9 cellular contexts compared by ENCODE assay signal in the genomic region with DNA sequence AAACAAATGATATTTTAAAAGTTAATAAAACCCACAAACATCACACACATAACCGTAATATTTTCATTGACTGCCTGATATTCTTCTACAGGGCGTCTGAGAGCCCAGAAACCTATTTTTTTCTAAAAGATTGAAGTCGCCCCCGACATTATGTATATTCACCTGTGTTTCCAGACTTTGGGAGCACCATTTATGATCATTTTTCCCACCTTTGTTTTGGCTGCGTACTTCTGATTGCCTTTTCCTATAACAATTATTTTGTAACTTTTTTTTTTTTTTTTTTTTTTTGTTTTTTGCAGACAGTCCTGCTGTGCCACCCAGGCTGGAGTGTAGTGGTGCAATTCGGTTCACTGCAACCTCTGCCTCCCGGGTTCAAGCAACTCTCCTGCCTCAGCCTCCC. TPM values are rescaled to one million over a fixed set of nuclear protein-coding genes. Genes with fewer than 3 reads are reported as not detected.
DNase-seq lines count a peak whose midpoint lies in the region; ATAC-seq lines count a peak whose summit lies in the region.
"Had no signal": no experiment of that assay in that cellular context is flagged by ENCODE, and none has a peak within 500 bp of the region (broad histone marks: within the 10 kb centered on the region; RNA-seq: fewer than 3 reads in every experiment).

No MANE protein-coding gene starts in this region.

- H3K36me3 ChIP-seq in iPS-20b (ENCODE audit: insufficient read depth, low read depth, low read length) (peaks cover 4% of the 10 kb centered on the region; the same call in 1 of the 2 replicates), stomach smooth muscle (ENCODE audit: control insufficient read depth in 2 of 2, insufficient read depth in 2 of 2, low read length in 2 of 2) (no peaks in the 10 kb centered on the region)

- no peak for ATAC-seq in activated CD8-positive, alpha-beta T cell treated with anti-CD3 and anti-CD28 coated beads, Interleukin-2, amount 10 ng/mL, durations not matched to agents 7 days and 5 days

- H3K9me3 ChIP-seq in iPS-20b (ENCODE audit: insufficient read depth, low read depth, low read length) (no peaks in the 10 kb centered on the region), stomach smooth muscle (ENCODE audit: control insufficient read depth in 2 of 2, low read length in 2 of 2) (no peaks in the 10 kb centered on the region)

- peak overlapping the region; percentile 86 for H3K4me3 Mint-ChIP-seq in T-helper 2 cell treated with Interferon-gamma antibody and Interleukin-4, amounts not matched to agents 5 μg/mL and 100 μg/mL, for 36 hours
- H3K4me3 Mint-ChIP-seq in activated CD8-positive, alpha-beta T cell treated with anti-CD3 and anti-CD28 coated beads, Interleukin-2, amount 10 ng/mL, durations not matched to agents 7 days and 5 days: peak overlapping the region; percentile 87

- peak overlapping the region; percentile 93 for H3K27ac Mint-ChIP-seq in T-helper 2 cell treated with Interferon-gamma antibody and Interleukin-4, amounts not matched to agents 5 μg/mL and 100 μg/mL, for 36 hours
- H3K27ac Mint-ChIP-seq in activated CD8-positive, alpha-beta T cell treated with anti-CD3 and anti-CD28 coated beads, Interleukin-2, amount 10 ng/mL, durations not matched to agents 7 days and 5 days: no peak overlapping the region

- H3K27ac ChIP-seq in iPS-20b (ENCODE audit: low read length) (no peak overlapping the region), stomach smooth muscle (ENCODE audit: low read length) (no peak overlapping the region)

- H3K36me3 Mint-ChIP-seq in T-helper 2 cell treated with Interferon-gamma antibody and Interleukin-4, amounts not matched to agents 5 μg/mL and 100 μg/mL, for 36 hours (ENCODE audit: low read depth): peaks cover 9% of the 10 kb centered on the region
- peaks cover 11% of the 10 kb centered on the region for H3K36me3 Mint-ChIP-seq in activated CD8-positive, alpha-beta T cell treated with anti-CD3 and anti-CD28 coated beads, Interleukin-2, amount 10 ng/mL, durations not matched to agents 7 days and 5 days (ENCODE audit: low read depth)

- H3K27me3 ChIP-seq in iPS-20b (ENCODE audit: insufficient read depth, low read length): no peaks in the 10 kb centered on the region
- no peaks in the 10 kb centered on the region for H3K27me3 ChIP-seq in stomach smooth muscle (ENCODE audit: control insufficient read depth in 1 of 2, insufficient read depth in 2 of 2, low read length in 2 of 2)

- H3K4me1 Mint-ChIP-seq in T-helper 2 cell treated with Interferon-gamma antibody and Interleukin-4, amounts not matched to agents 5 μg/mL and 100 μg/mL, for 36 hours (ENCODE audit: low read depth): peaks cover 21% of the 10 kb centered on the region
- H3K4me1 Mint-ChIP-seq in activated CD8-positive, alpha-beta T cell treated with anti-CD3 and anti-CD28 coated beads, Interleukin-2, amount 10 ng/mL, durations not matched to agents 7 days and 5 days (ENCODE audit: low read depth): peaks cover 25% of the 10 kb centered on the region

- H3K4me3 ChIP-seq in iPS-20b (ENCODE audit: low read length) (peak overlapping the region; percentile 96), stomach smooth muscle (ENCODE audit: low read length in 2 of 2) (peak overlapping the region; percentile 89 to 91)

- CTCF ChIA-PET in activated CD8-positive, alpha-beta T cell treated with anti-CD3 and anti-CD28 coated beads, Interleukin-2, amount 10 ng/mL, durations not matched to agents 7 days and 5 days (lab: Charles Lee): interaction anchor here (1.0 kb wide), 1 partner anchor 62 kb away, joined by 3 read pairs; no protein-coding TSS in a partner anchor

- H3K9me3 Mint-ChIP-seq in T-helper 2 cell treated with Interferon-gamma antibody and Interleukin-4, amounts not matched to agents 5 μg/mL and 100 μg/mL, for 36 hours: no peaks in the 10 kb centered on the region
- no peaks in the 10 kb centered on the region for H3K9me3 Mint-ChIP-seq in activated CD8-positive, alpha-beta T cell treated with anti-CD3 and anti-CD28 coated beads, Interleukin-2, amount 10 ng/mL, durations not matched to agents 7 days and 5 days (ENCODE audit: insufficient read depth)

- no peak for DNase-seq in T-helper 2 cell treated with Interferon-gamma antibody and Interleukin-4, amounts not matched to agents 5 μg/mL and 100 μg/mL, for 36 hours (ENCODE audit: low spot score)
- DNase-seq in T-helper 2 cell (no peak), foreskin melanocyte (no peak), DMS114 treated with DMSO at 0.1 percent for 48 hours (lab: John Stamatoyannopoulos, UW; ENCODE audit: unreplicated experiment) (no peak), NCI-H1930 (lab: John Stamatoyannopoulos, UW) (no peak)
- no peak for DNase-seq in activated CD8-positive, alpha-beta T cell treated with anti-CD3 and anti-CD28 coated beads, Interleukin-2, amount 10 ng/mL, durations not matched to agents 7 days and 5 days
- DNase-seq: NCI-H748 treated with DMSO at 0.1 percent for 48 hours had no signal

- H3K9ac ChIP-seq in iPS-20b (ENCODE audit: low read depth, low read length) (peak overlapping the region; percentile 93; the same call in 1 of the 2 replicates), stomach smooth muscle (ENCODE audit: low read length in 2 of 2) (peak overlapping the region in 1 of 2 donors; percentile 98)

- H3K4me1 ChIP-seq in iPS-20b (ENCODE audit: insufficient read depth, low read length): peaks cover 2% of the 10 kb centered on the region; the same call in 1 of the 2 replicates
- H3K4me1 ChIP-seq in stomach smooth muscle (ENCODE audit: control insufficient read depth, insufficient read depth, low read length): peaks cover 14% of the 10 kb centered on the region

- POLR2A ChIA-PET in activated CD8-positive, alpha-beta T cell treated with anti-CD3 and anti-CD28 coated beads, Interleukin-2, amount 10 ng/mL, durations not matched to agents 7 days and 5 days (lab: Charles Lee): interaction anchor here (1.0 kb wide), 1 partner anchor 67 kb away, joined by 3 read pairs; no protein-coding TSS in a partner anchor

- no peaks in the 10 kb centered on the region for H3K27me3 Mint-ChIP-seq in T-helper 2 cell treated with Interferon-gamma antibody and Interleukin-4, amounts not matched to agents 5 μg/mL and 100 μg/mL, for 36 hours (ENCODE audit: low read depth)
- H3K27me3 Mint-ChIP-seq in activated CD8-positive, alpha-beta T cell treated with anti-CD3 and anti-CD28 coated beads, Interleukin-2, amount 10 ng/mL, durations not matched to agents 7 days and 5 days (ENCODE audit: low read depth): no peaks in the 10 kb centered on the region

RNA-seq across cellular contexts. Expression of gene ACBD3, which starts 0.8 kb away (rescaled TPM):
- total RNA-seq in activated CD8-positive, alpha-beta T cell treated with anti-CD3 and anti-CD28 coated beads, Interleukin-2, amount 10 ng/mL, durations not matched to agents 7 days and 5 days: 10 to 100 TPM; 19.9 to 20.0 TPM

RNA-seq across cellular contexts. Expression of gene MIXL1, which starts 36.1 kb away (rescaled TPM):
- total RNA-seq in activated CD8-positive, alpha-beta T cell treated with anti-CD3 and anti-CD28 coated beads, Interleukin-2, amount 10 ng/mL, durations not matched to agents 7 days and 5 days: not detected
